In the genomic region with DNA sequence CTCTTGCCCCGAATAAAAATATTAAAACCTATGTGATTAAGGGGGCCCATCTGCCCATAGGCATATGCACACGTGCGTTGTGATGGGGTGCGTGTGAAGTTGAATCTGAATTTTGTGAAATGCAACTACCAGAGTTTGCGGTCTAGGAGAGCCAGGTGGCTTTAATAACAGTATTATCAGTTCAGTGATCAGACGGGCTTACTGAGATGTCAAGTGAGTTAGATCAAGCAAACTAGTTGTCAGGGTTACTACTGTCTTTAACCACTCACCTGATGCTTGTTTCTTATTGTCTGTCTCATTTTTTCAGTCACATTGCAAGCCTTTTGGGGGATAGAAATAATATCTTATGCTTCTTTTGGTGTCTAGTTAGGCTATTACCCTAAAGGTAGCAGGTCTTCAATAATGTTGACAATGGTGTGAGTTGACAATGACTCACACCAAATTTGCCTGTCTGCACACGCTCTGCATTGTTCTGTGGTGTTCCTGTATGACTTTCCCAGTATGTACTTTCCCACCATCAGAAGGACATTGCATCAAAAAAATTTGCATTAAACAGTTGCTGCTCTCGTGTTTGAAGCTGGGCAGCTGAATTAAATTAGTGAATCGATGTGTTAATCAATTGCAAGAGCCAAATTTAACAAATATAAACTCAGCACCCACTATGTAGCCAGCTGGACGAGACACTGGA, we compare ENCODE assay signal across 16 cellular contexts.
DNase-seq lines count a peak whose midpoint lies in the region; ATAC-seq and TF ChIP-seq lines count a peak whose summit lies in the region.
"Had no signal": no experiment of that assay in that cellular context is flagged by ENCODE, and none has a peak within 500 bp of the region (broad histone marks: within the 10 kb centered on the region; RNA-seq: fewer than 3 reads in every experiment).

No MANE protein-coding gene starts in this region.

- ATAC-seq in HCT116 = no peak
- peak; percentile 98 for ATAC-seq in RWPE2 (ENCODE audit: low read depth)
- no peak for ATAC-seq in HG03097 (IDR thresholded peaks at IDR 0.05; ENCODE audit: low FRiP score, unreplicated experiment)
- no peak for ATAC-seq in HG03280 (IDR thresholded peaks at IDR 0.05; ENCODE audit: unreplicated experiment)

- H3K36me3 ChIP-seq in HCT116 (ENCODE audit: control insufficient read depth in 1 of 2, insufficient read depth in 2 of 2, low read length in 2 of 2) (no peaks in the 10 kb centered on the region), RWPE2 (ENCODE audit: low read depth) (no peaks in the 10 kb centered on the region)

- no peak overlapping the region for H2AFZ ChIP-seq in HCT116 (ENCODE audit: low read depth, low read length, poor library complexity, severe bottlenecking)

- no TSS peak for BruUV-seq in HCT116 (replicated peaks; lab: Mats Ljungman, UMichigan)

- H3K79me2 ChIP-seq in HCT116 (ENCODE audit: insufficient read depth, low read length) = no peaks in the 10 kb centered on the region

- no peak overlapping the region for H3K9ac ChIP-seq in HCT116 (ENCODE audit: low read length)

- peaks cover 90% of the 10 kb centered on the region for H3K4me1 Mint-ChIP-seq in CD14-positive monocyte
- H3K4me1 Mint-ChIP-seq: activated CD4-positive, alpha-beta T cell treated with anti-CD3 and anti-CD28 coated beads, Interleukin-2, amount 10 ng/mL, durations not matched to agents 7 days and 5 days; activated naive CD4-positive, alpha-beta T cell treated with anti-CD3 and anti-CD28 coated beads, Interleukin-2, amount 50 U/mL, for 24 hours had no signal

- POLR2A ChIA-PET in HCT116 (lab: Charles Lee) = no interaction called here

- H3K4me3 ChIP-seq in HCT116 (replicated peaks in 1 of 2; ENCODE audit: low read depth in 1 of 2, low read length in 2 of 2) = no peak overlapping the region
- no peak overlapping the region for H3K4me3 ChIP-seq in RWPE2 (ENCODE audit: severe bottlenecking)

- no peaks in the 10 kb centered on the region for H3K9me2 ChIP-seq in HCT116 (ENCODE audit: insufficient read depth)

- H3K9me3 Mint-ChIP-seq in CD14-positive monocyte = peaks cover 0 to 3% (median 0%) of the 10 kb centered on the region in 7 donors
- H3K9me3 Mint-ChIP-seq: activated CD4-positive, alpha-beta T cell treated with anti-CD3 and anti-CD28 coated beads, Interleukin-2, amount 10 ng/mL, durations not matched to agents 7 days and 5 days; activated naive CD4-positive, alpha-beta T cell treated with anti-CD3 and anti-CD28 coated beads, Interleukin-2, amount 50 U/mL, for 24 hours; HFFc6 had no signal

- H3K27me3 ChIP-seq in HCT116 (ENCODE audit: insufficient read depth, low read length) = no peaks in the 10 kb centered on the region
- no peaks in the 10 kb centered on the region for H3K27me3 ChIP-seq in RWPE2 (ENCODE audit: insufficient read depth, poor library complexity, severe bottlenecking)
- H3K27me3 ChIP-seq: dorsolateral prefrontal cortex had no signal

- H3K27ac ChIP-seq in HCT116 (ENCODE audit: low read depth, low read length) (no peak overlapping the region), RWPE2 (ENCODE audit: poor library complexity, severe bottlenecking) (peak overlapping the region; percentile 73)
- H3K27ac ChIP-seq: C4-2B had no signal

- peaks cover 3 to 9% of the 10 kb centered on the region in 2 donors for H3K36me3 Mint-ChIP-seq in CD14-positive monocyte
- H3K36me3 Mint-ChIP-seq: activated naive CD4-positive, alpha-beta T cell treated with anti-CD3 and anti-CD28 coated beads, Interleukin-2, amount 50 U/mL, for 24 hours had no signal

- no peak for TF ChIP-seq POLR2A in HCT116 (IDR thresholded peaks at IDR 0.05; ENCODE audit: borderline replicate concordance, extremely low read depth, insufficient read depth, insufficient read length)

- CTCF ChIA-PET in HCT116 (lab: Charles Lee) = no interaction called here

- DNase-seq in CD14-positive monocyte (ENCODE audit: low spot score) = no peak
- no peak for DNase-seq in HCT116 (ENCODE audit: low read depth, low spot score)
- DNase-seq in RWPE2 (ENCODE audit: low spot score) = no peak
- peak; percentile 12 for DNase-seq in islet precursor cell
- no peak for DNase-seq in cerebellum (ENCODE audit: low spot score)
- no peak for DNase-seq in NCI-H2196 (lab: John Stamatoyannopoulos, UW; ENCODE audit: unreplicated experiment)
- DNase-seq: activated CD4-positive, alpha-beta T cell treated with anti-CD3 and anti-CD28 coated beads, Interleukin-2, amount 10 ng/mL, durations not matched to agents 7 days and 5 days; dorsolateral prefrontal cortex; HFFc6; NCI-H1105; NCI-H82; SW 1271 had no signal

- RAD21 ChIA-PET in HCT116 (lab: Charles Lee; ENCODE audit: low non-redundant PET in 1 of 2, low total read pairs in 2 of 2, uncharacterized antibody in 2 of 2, unreplicated experiment in 2 of 2) = no interaction called here

- H3K4me1 ChIP-seq in HCT116 (ENCODE audit: control insufficient read depth in 1 of 2, insufficient read depth in 2 of 2, low read length in 2 of 2) = peaks cover 0 to 9% of the 10 kb centered on the region in 2 experiments; a peak in 1 of 4 replicates
- peaks cover 24% of the 10 kb centered on the region for H3K4me1 ChIP-seq in RWPE2 (ENCODE audit: insufficient read depth, poor library complexity, severe bottlenecking)

- intact Hi-C loops in CD14-positive monocyte (cut with micrococcal nuclease) = loop anchor here in 1 of 2 donors (2.0 to 10.0 kb wide), 2 partner anchors 23 to 351 kb away; no protein-coding TSS in a partner anchor
- intact Hi-C loops in HCT116 (cut with micrococcal nuclease) = no loop called here

- peaks cover 0 to 5% (median 3%) of the 10 kb centered on the region in 3 donors for H3K27me3 Mint-ChIP-seq in CD14-positive monocyte (ENCODE audit: low read depth in 3 of 3)
- H3K27me3 Mint-ChIP-seq: activated CD4-positive, alpha-beta T cell treated with anti-CD3 and anti-CD28 coated beads, Interleukin-2, amount 10 ng/mL, durations not matched to agents 7 days and 5 days had no signal

- no peak for TF ChIP-seq CTCF in CD14-positive monocyte (IDR thresholded peaks at IDR 0.05)
- TF ChIP-seq CTCF in HCT116 (IDR thresholded peaks at IDR 0.05 in 2 of 3, conservative IDR thresholded peaks at IDR 0.05 in 1 of 3; ENCODE audit: borderline replicate concordance in 1 of 3, insufficient read depth in 1 of 3, low read depth in 2 of 3, low read length in 2 of 3) = no peak
- no peak for TF ChIP-seq CTCF in RWPE2 (IDR thresholded peaks at IDR 0.05; ENCODE audit: poor library complexity, severe bottlenecking)

- no peaks in the 10 kb centered on the region for H4K20me1 ChIP-seq in HCT116 (ENCODE audit: insufficient read depth)

- no peak overlapping the region for H3K4me3 Mint-ChIP-seq in CD14-positive monocyte
- H3K4me3 Mint-ChIP-seq: activated CD4-positive, alpha-beta T cell treated with anti-CD3 and anti-CD28 coated beads, Interleukin-2, amount 10 ng/mL, durations not matched to agents 7 days and 5 days; activated naive CD4-positive, alpha-beta T cell treated with anti-CD3 and anti-CD28 coated beads, Interleukin-2, amount 50 U/mL, for 24 hours; HFFc6 had no signal

- no peak for TF ChIP-seq RAD21 in HCT116 (IDR thresholded peaks at IDR 0.05; ENCODE audit: low read depth)

- H3K27ac Mint-ChIP-seq in CD14-positive monocyte = peak overlapping the region; percentile 97 to 99 (median 99)
- H3K27ac Mint-ChIP-seq: activated CD4-positive, alpha-beta T cell treated with anti-CD3 and anti-CD28 coated beads, Interleukin-2, amount 10 ng/mL, durations not matched to agents 7 days and 5 days; activated naive CD4-positive, alpha-beta T cell treated with anti-CD3 and anti-CD28 coated beads, Interleukin-2, amount 50 U/mL, for 24 hours; HFFc6 had no signal

- H3K9me3 ChIP-seq in HCT116 (ENCODE audit: control insufficient read depth in 1 of 2, insufficient read depth in 1 of 2, low read depth in 1 of 2, low read length in 2 of 2) (no peaks in the 10 kb centered on the region), RWPE2 (ENCODE audit: severe bottlenecking) (no peaks in the 10 kb centered on the region)

- peak overlapping the region; percentile 20; the same call in 1 of the 2 replicates for H3K4me2 ChIP-seq in HCT116 (ENCODE audit: low read length)

TF ChIP-seq in HCT116, 20 proteins besides CTCF, POLR2A, EP300 and RAD21:
- TF ChIP-seq ELF1 (IDR thresholded peaks at IDR 0.05; ENCODE audit: borderline replicate concordance, low read depth) (no peak), FOSL1 (IDR thresholded peaks at IDR 0.05; ENCODE audit: low read depth) (peak; percentile 45; the same call in 1 of the 2 replicates), CBX3 (IDR thresholded peaks at IDR 0.05; ENCODE audit: low read depth) (peak; percentile 26; the same call in 1 of the 2 replicates), JUND (IDR thresholded peaks at IDR 0.05) (0 out of 2 replicates have a peak, but pooled peaks have one; percentile 13)
TF ChIP-seq in HCT116: peak in this region for 3.
